Comparison of ENCODE assay signal across 20 cellular contexts in genomic region chr21:18138507-18138906, GRCh38.
DNase-seq lines count a peak whose midpoint lies in the region; ATAC-seq, FAIRE-seq and TF ChIP-seq lines count a peak whose summit lies in the region.
"Had no signal": no experiment of that assay in that cellular context is flagged by ENCODE, and none has a peak within 500 bp of the region (broad histone marks: within the 10 kb centered on the region; RNA-seq: fewer than 3 reads in every experiment).

No MANE protein-coding gene starts in this region.

- no peak for TF ChIP-seq POLR2A in K562 (conservative IDR thresholded peaks at IDR 0.05)

- H3K9me3 Mint-ChIP-seq in nephron: no peaks in the 10 kb centered on the region
- H3K9me3 Mint-ChIP-seq: H9 had no signal

- H3K27ac ChIP-seq in A673 (ENCODE audit: low read depth, low read length, poor library complexity, severe bottlenecking): no peak overlapping the region
- H3K27ac ChIP-seq in K562 (ENCODE audit: extremely low read depth, low read depth, low read length): no peak overlapping the region

- BruUV-seq in A673 (replicated peaks; lab: Mats Ljungman, UMichigan) (no TSS peak), K562 (replicated peaks; lab: Mats Ljungman, UMichigan) (no TSS peak)

- no peak overlapping the region for H2AFZ ChIP-seq in K562 (ENCODE audit: low read depth, low read length)

- H3K79me2 ChIP-seq in K562 (ENCODE audit: control insufficient read depth, insufficient read depth, low read length): no peaks in the 10 kb centered on the region

- WGBS in K562 (ENCODE audit: insufficient coverage, low coverage, missing lambda C conversion rate): 0% methylated on average over 3 of the region's 3 CpGs

- H3K4me1 ChIP-seq in A673 (ENCODE audit: insufficient read depth, low read length, poor library complexity, severe bottlenecking): no peaks in the 10 kb centered on the region
- H3K4me1 ChIP-seq in K562 (replicated peaks in 1 of 2; ENCODE audit: control insufficient read depth in 2 of 2, insufficient read depth in 2 of 2, low read length in 2 of 2): no peaks in the 10 kb centered on the region
- H3K4me1 ChIP-seq: BE2C had no signal

- H3K9ac ChIP-seq in K562 (ENCODE audit: insufficient read depth in 1 of 2, low read depth in 2 of 2, low read length in 2 of 2): no peak overlapping the region

- DNase-seq in A673 (ENCODE audit: low spot score): peak; percentile 15
- DNase-seq in NCI-H446 treated with DMSO at 0.1 percent for 48 hours (lab: John Stamatoyannopoulos, UW): peak; percentile 80
- no peak for DNase-seq in K562 (ENCODE audit: extremely low read depth in 1 of 4, low spot score in 3 of 4)
- no peak for DNase-seq in NCI-H146 treated with DMSO at 0.1 percent for 48 hours (lab: John Stamatoyannopoulos, UW; ENCODE audit: unreplicated experiment)
- no peak for DNase-seq in NCI-H187 (lab: John Stamatoyannopoulos, UW)
- DNase-seq in stimulated activated CD4-positive, alpha-beta T cell treated with anti-CD3 and anti-CD28 coated beads, Interleukin-1b, Interleukin-23, amount 100 ng/mL, for 48 hours: no peak
- DNase-seq: 8988T; BE2C; C1 segment of cervical spinal cord; CD4-positive, CD25-positive, alpha-beta regulatory T cell; CD8-positive, alpha-beta memory T cell; COR-L47; DMS 273 treated with DMSO at 0.1 percent for 48 hours; DMS53; DND-41; EL; H9 had no signal

- H3K4me3 ChIP-seq in A673 (ENCODE audit: low read depth, low read length, poor library complexity, severe bottlenecking) (no peak overlapping the region), K562 (no peak overlapping the region)
- H3K4me3 ChIP-seq: GM12878 had no signal

- H3K27ac Mint-ChIP-seq in nephron: peak overlapping the region in 2 of 3 experiments; percentile 18
- H3K27ac Mint-ChIP-seq: CD4-positive, CD25-positive, alpha-beta regulatory T cell; CD8-positive, alpha-beta memory T cell; H9 had no signal

- no peak for FAIRE-seq in K562 (lab: Jason Lieb, UNC)
- FAIRE-seq: GM12878, H1 had no signal

- H3K36me3 ChIP-seq in A673 (ENCODE audit: insufficient read depth, low read length, poor library complexity, severe bottlenecking) (no peaks in the 10 kb centered on the region), K562 (ENCODE audit: control insufficient read depth, insufficient read depth, low read length) (no peaks in the 10 kb centered on the region)
- H3K36me3 ChIP-seq: BE2C had no signal

- CTCF ChIA-PET in A673 (lab: Charles Lee) (no interaction called here), K562 (lab: Yijun Ruan, JAX; ENCODE audit: low intra/inter-chr PET ratio) (no interaction called here)

- TF ChIP-seq RAD21 in K562 (CRISPR knock-in tag; conservative IDR thresholded peaks at IDR 0.05 in 1 of 2, IDR thresholded peaks at IDR 0.05 in 1 of 2): no peak

- in situ Hi-C loops in K562 (cut with MboI): no loop called here

- no peaks in the 10 kb centered on the region for H3K36me3 Mint-ChIP-seq in nephron (ENCODE audit: low read depth)
- H3K36me3 Mint-ChIP-seq: CD4-positive, CD25-positive, alpha-beta regulatory T cell had no signal

- H3K4me3 Mint-ChIP-seq in nephron: no peak overlapping the region
- H3K4me3 Mint-ChIP-seq: CD4-positive, CD25-positive, alpha-beta regulatory T cell; CD8-positive, alpha-beta memory T cell; H9 had no signal

- TF ChIP-seq CTCF in A673 (conservative IDR thresholded peaks at IDR 0.05; ENCODE audit: low read depth, low read length) (no peak), K562 (IDR thresholded peaks at IDR 0.05 in 2 of 3, conservative IDR thresholded peaks at IDR 0.05 in 1 of 3; ENCODE audit: insufficient read depth in 2 of 3, low read depth in 1 of 3, low read length in 3 of 3) (no peak), nephron (IDR thresholded peaks at IDR 0.05; ENCODE audit: unreplicated experiment in 3 of 3) (no peak)

- no peaks in the 10 kb centered on the region for H3K9me1 ChIP-seq in K562 (ENCODE audit: control insufficient read depth, insufficient read depth, low read length)

- H3K4me2 ChIP-seq in K562 (ENCODE audit: insufficient read depth, low read length): no peak overlapping the region

- no peaks in the 10 kb centered on the region for H3K27me3 Mint-ChIP-seq in nephron (ENCODE audit: low read depth)
- H3K27me3 Mint-ChIP-seq: CD4-positive, CD25-positive, alpha-beta regulatory T cell; CD8-positive, alpha-beta memory T cell had no signal

- H3K27me3 ChIP-seq in A673 (replicated peaks; ENCODE audit: insufficient read depth, low read depth, low read length, poor library complexity): no peaks in the 10 kb centered on the region
- no peaks in the 10 kb centered on the region for H3K27me3 ChIP-seq in K562 (ENCODE audit: control insufficient read depth in 2 of 2, insufficient read depth in 2 of 2, low read length in 2 of 2)
- H3K27me3 ChIP-seq: BE2C had no signal

- ATAC-seq in K562: no peak
- ATAC-seq: GM12878 had no signal

- no peaks in the 10 kb centered on the region for H4K20me1 ChIP-seq in K562 (replicated peaks; ENCODE audit: control insufficient read depth, insufficient read depth, low read length)

- H3K9me3 ChIP-seq in A673 (ENCODE audit: low read depth, low read length, poor library complexity, severe bottlenecking): no peaks in the 10 kb centered on the region
- H3K9me3 ChIP-seq in K562 (replicated peaks; ENCODE audit: control insufficient read depth, insufficient read depth, low read depth, low read length): no peaks in the 10 kb centered on the region
- H3K9me3 ChIP-seq: BE2C had no signal

- intact Hi-C loops in A673 (cut with micrococcal nuclease; ENCODE audit: unreplicated experiment): no loop called here
- intact Hi-C loops in K562 (cut with micrococcal nuclease): no loop called here

- peaks cover 9% of the 10 kb centered on the region for H3K4me1 Mint-ChIP-seq in nephron
- H3K4me1 Mint-ChIP-seq: CD4-positive, CD25-positive, alpha-beta regulatory T cell; CD8-positive, alpha-beta memory T cell; H9 had no signal

- POLR2A ChIA-PET in A673 (lab: Charles Lee; ENCODE audit: low non-redundant PET): no interaction called here
- POLR2A ChIA-PET in K562 (lab: Yijun Ruan, JAX): no interaction called here

- TF ChIP-seq EP300 in K562 (IDR thresholded peaks at IDR 0.05; ENCODE audit: low read length): no peak

TF ChIP-seq in K562, 482 proteins besides CTCF, POLR2A, EP300 and RAD21:
- 0 out of 2 replicates have a peak, but pooled peaks have one; percentile 21 for TF ChIP-seq MAFF (IDR thresholded peaks at IDR 0.05; ENCODE audit: low read length)
- TF ChIP-seq ZFP91 (CRISPR knock-in tag; IDR thresholded peaks at IDR 0.05): no peak

Comparison
In these comparisons a context has a peak if more than half of its experiments do, and no peak if none do; other contexts are left out.
1. DNase-seq: peak in A673 (single experiment) and NCI-H446 treated with DMSO at 0.1 percent for 48 hours (single experiment); none in K562 (0 of 4), NCI-H146 treated with DMSO at 0.1 percent for 48 hours (single experiment), NCI-H187 (0 of 2) and stimulated activated CD4-positive, alpha-beta T cell treated with anti-CD3 and anti-CD28 coated beads, Interleukin-1b, Interleukin-23, amount 100 ng/mL, for 48 hours (single experiment).